16 cellular contexts compared by ENCODE assay signal in genomic region chr11:23620617-23621016, GRCh38.
DNase-seq lines count a peak whose midpoint lies in the region; ATAC-seq and TF ChIP-seq lines count a peak whose summit lies in the region.
"Had no signal": no experiment of that assay in that cellular context is flagged by ENCODE, and none has a peak within 500 bp of the region (broad histone marks: within the 10 kb centered on the region; RNA-seq: fewer than 3 reads in every experiment).

No MANE protein-coding gene starts in this region.

- H3K27ac ChIP-seq in PC-3 (ENCODE audit: low read length) (no peak overlapping the region), brain microvascular endothelial cell (no peak overlapping the region), right lobe of liver (no peak overlapping the region)
- H3K27ac ChIP-seq: BLaER1 treated with 17β-estradiol and CSF1 and Interleukin-3, amounts not matched to agents 10 nM and 100 nM had no signal

- no peaks in the 10 kb centered on the region for H3K79me2 ChIP-seq in PC-3 (ENCODE audit: low read length)

- H3K9me3 ChIP-seq in PC-3 (ENCODE audit: low read length): no peaks in the 10 kb centered on the region
- no peaks in the 10 kb centered on the region for H3K9me3 ChIP-seq in right lobe of liver
- H3K9me3 ChIP-seq: BLaER1 treated with 17β-estradiol and CSF1 and Interleukin-3, amounts not matched to agents 10 nM and 100 nM had no signal

- POLR2A ChIA-PET in PC-3 (lab: Charles Lee; ENCODE audit: unreplicated experiment): no interaction called here

- no peak overlapping the region for H2AFZ ChIP-seq in PC-3 (ENCODE audit: low read length)

- H3K36me3 ChIP-seq in PC-3 (ENCODE audit: low read depth, low read length) (no peaks in the 10 kb centered on the region), brain microvascular endothelial cell (replicated peaks) (no peaks in the 10 kb centered on the region), right lobe of liver (no peaks in the 10 kb centered on the region)
- H3K36me3 ChIP-seq: BLaER1 treated with 17β-estradiol and CSF1 and Interleukin-3, amounts not matched to agents 10 nM and 100 nM had no signal

- BruUV-seq in PC-3 (replicated peaks; lab: Mats Ljungman, UMichigan): no TSS peak

- intact Hi-C loops in PC-3 (cut with micrococcal nuclease) (no loop called here), right lobe of liver (cut with DNase I) (no loop called here)

- H3K4me3 ChIP-seq in PC-3 (ENCODE audit: low read length): no peak overlapping the region
- H3K4me3 ChIP-seq in brain microvascular endothelial cell (ENCODE audit: low read depth, low read length): no peak overlapping the region
- H3K4me3 ChIP-seq in right lobe of liver: no peak overlapping the region
- H3K4me3 ChIP-seq: BLaER1 treated with 17β-estradiol and CSF1 and Interleukin-3, amounts not matched to agents 10 nM and 100 nM had no signal

- no peaks in the 10 kb centered on the region for H3K9me2 ChIP-seq in PC-3 (replicated peaks; ENCODE audit: low read length)

- in situ Hi-C loops in brain microvascular endothelial cell (cut with HindIII; ENCODE audit: low pct_ligation_motif_present, low sequenced_read_pairs): no loop called here
- in situ Hi-C loops in KBM-7 (cut with MboI; ENCODE audit: low pct_unique_long_range_greater_than_20kb, low sequenced_read_pairs): no loop called here

- no peaks in the 10 kb centered on the region for H3F3A ChIP-seq in PC-3 (ENCODE audit: low read length, unreplicated experiment)

- H3K27me3 ChIP-seq in PC-3 (ENCODE audit: low read length): no peaks in the 10 kb centered on the region
- H3K27me3 ChIP-seq in brain microvascular endothelial cell (replicated peaks): no peaks in the 10 kb centered on the region
- no peaks in the 10 kb centered on the region for H3K27me3 ChIP-seq in right lobe of liver
- H3K27me3 ChIP-seq: BLaER1 treated with 17β-estradiol and CSF1 and Interleukin-3, amounts not matched to agents 10 nM and 100 nM had no signal

- no peak overlapping the region for H3K4me2 ChIP-seq in PC-3 (ENCODE audit: low read length)
- H3K4me2 ChIP-seq: BLaER1 treated with 17β-estradiol and CSF1 and Interleukin-3, amounts not matched to agents 10 nM and 100 nM had no signal

- no peak overlapping the region for H3K9ac ChIP-seq in PC-3 (ENCODE audit: low read length)
- H3K9ac ChIP-seq: BLaER1 treated with 17β-estradiol and CSF1 and Interleukin-3, amounts not matched to agents 10 nM and 100 nM had no signal

- DNase-seq in HT1080 (ENCODE audit: low read depth): peak; percentile 1
- DNase-seq in PC-3: peak; percentile 21
- DNase-seq in brain microvascular endothelial cell: peak; percentile 3
- DNase-seq in myocyte (ENCODE audit: low read depth): peak; percentile 4
- no peak for DNase-seq in NCI-H1048 (lab: John Stamatoyannopoulos, UW)
- no peak for DNase-seq in KBM-7
- no peak for DNase-seq in stimulated activated effector memory CD8-positive, alpha-beta T cell treated with anti-CD3 and anti-CD28 coated beads, Interleukin-12 subunit alpha, Interleukin-12 subunit beta, amount 100 ng/mL, for 72 hours (ENCODE audit: low spot score in 2 of 2)
- no peak for DNase-seq in right lobe of liver
- DNase-seq: CD8-positive, alpha-beta T cell; DMS 273 treated with DMSO at 0.1 percent for 48 hours; DMS53; DND-41; EL; H9 had no signal

- H3K27ac Mint-ChIP-seq in stimulated activated effector memory CD8-positive, alpha-beta T cell treated with anti-CD3 and anti-CD28 coated beads, Interleukin-12 subunit alpha, Interleukin-12 subunit beta, amount 100 ng/mL, for 72 hours: no peak overlapping the region
- H3K27ac Mint-ChIP-seq: B cell; CD8-positive, alpha-beta T cell; H9 had no signal

- no peak for TF ChIP-seq CTCF in PC-3 (conservative IDR thresholded peaks at IDR 0.05; ENCODE audit: low read depth, low read length)
- TF ChIP-seq CTCF in brain microvascular endothelial cell (IDR thresholded peaks at IDR 0.05; ENCODE audit: low read depth, low read length, missing control alignments): no peak
- TF ChIP-seq CTCF in right lobe of liver (IDR thresholded peaks at IDR 0.05): no peak

- H3K9me3 Mint-ChIP-seq in stimulated activated effector memory CD8-positive, alpha-beta T cell treated with anti-CD3 and anti-CD28 coated beads, Interleukin-12 subunit alpha, Interleukin-12 subunit beta, amount 100 ng/mL, for 72 hours: peaks cover 18% of the 10 kb centered on the region

- no peaks in the 10 kb centered on the region for H4K20me1 ChIP-seq in PC-3 (ENCODE audit: low read length)
- H4K20me1 ChIP-seq: BLaER1 treated with 17β-estradiol and CSF1 and Interleukin-3, amounts not matched to agents 10 nM and 100 nM had no signal

- CTCF ChIA-PET in PC-3 (lab: Charles Lee): no interaction called here

- no peaks in the 10 kb centered on the region for H3K4me1 ChIP-seq in PC-3 (ENCODE audit: insufficient read depth, low read length)
- no peaks in the 10 kb centered on the region for H3K4me1 ChIP-seq in right lobe of liver
- H3K4me1 ChIP-seq: BLaER1 treated with 17β-estradiol and CSF1 and Interleukin-3, amounts not matched to agents 10 nM and 100 nM had no signal

- no peak for TF ChIP-seq POLR2A in right lobe of liver (IDR thresholded peaks at IDR 0.05)

- no peaks in the 10 kb centered on the region for H3K36me3 Mint-ChIP-seq in stimulated activated effector memory CD8-positive, alpha-beta T cell treated with anti-CD3 and anti-CD28 coated beads, Interleukin-12 subunit alpha, Interleukin-12 subunit beta, amount 100 ng/mL, for 72 hours
- H3K36me3 Mint-ChIP-seq: CD8-positive, alpha-beta T cell had no signal

- no peaks in the 10 kb centered on the region for H3K4me1 Mint-ChIP-seq in stimulated activated effector memory CD8-positive, alpha-beta T cell treated with anti-CD3 and anti-CD28 coated beads, Interleukin-12 subunit alpha, Interleukin-12 subunit beta, amount 100 ng/mL, for 72 hours
- H3K4me1 Mint-ChIP-seq: B cell, H9 had no signal

- ATAC-seq in PC-3: peak; percentile 72
- ATAC-seq in stimulated activated effector memory CD8-positive, alpha-beta T cell treated with anti-CD3 and anti-CD28 coated beads, Interleukin-12 subunit alpha, Interleukin-12 subunit beta, amount 100 ng/mL, for 72 hours: no peak
- ATAC-seq in right lobe of liver: no peak
- ATAC-seq: CD8-positive, alpha-beta T cell had no signal

- H3K4me3 Mint-ChIP-seq in stimulated activated effector memory CD8-positive, alpha-beta T cell treated with anti-CD3 and anti-CD28 coated beads, Interleukin-12 subunit alpha, Interleukin-12 subunit beta, amount 100 ng/mL, for 72 hours: no peak overlapping the region
- H3K4me3 Mint-ChIP-seq: B cell; CD8-positive, alpha-beta T cell; H9 had no signal

Comparison
In these comparisons a context has a peak if more than half of its experiments do, and no peak if none do; other contexts are left out.
1. DNase-seq: peak in HT1080 (single experiment), PC-3 (single experiment), brain microvascular endothelial cell (single experiment) and myocyte (single experiment); none in NCI-H1048 (single experiment), KBM-7 (single experiment), stimulated activated effector memory CD8-positive, alpha-beta T cell treated with anti-CD3 and anti-CD28 coated beads, Interleukin-12 subunit alpha, Interleukin-12 subunit beta, amount 100 ng/mL, for 72 hours (0 of 2) and right lobe of liver (0 of 3).